Comparison of ENCODE assay signal across 8 cellular contexts in the genomic region with DNA sequence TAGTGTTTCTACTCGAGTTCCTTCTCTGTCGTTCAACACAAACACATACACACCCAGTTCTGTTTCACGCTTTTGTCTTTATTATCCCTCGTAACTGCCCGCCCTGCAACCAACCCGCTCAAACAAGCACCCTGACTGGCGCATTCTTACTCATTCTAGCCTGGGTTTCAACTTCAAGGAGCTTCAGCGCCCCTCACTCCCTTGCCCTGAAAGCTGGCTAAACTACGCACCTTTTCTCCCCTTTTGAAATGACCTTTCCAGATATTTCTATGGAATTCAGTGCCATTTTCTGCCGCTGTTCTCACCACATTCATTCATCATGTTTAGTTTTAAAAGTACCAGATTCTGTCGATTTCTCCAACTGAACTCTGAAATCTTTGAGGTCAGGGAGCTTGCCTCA. TPM values are rescaled to one million over a fixed set of nuclear protein-coding genes. Genes with fewer than 3 reads are reported as not detected.
DNase-seq lines count a peak whose midpoint lies in the region; ATAC-seq and TF ChIP-seq lines count a peak whose summit lies in the region.

No MANE protein-coding gene starts in this region.

- no peak for TF ChIP-seq CTCF in MCF 10A (IDR thresholded peaks at IDR 0.05; ENCODE audit: unreplicated experiment)

- peak overlapping the region; percentile 93 for H3K27ac ChIP-seq in stomach smooth muscle (ENCODE audit: low read length)

- H3K4me3 ChIP-seq in stomach smooth muscle (ENCODE audit: low read length in 2 of 2), result peak overlapping the region; percentile 89 to 95

- H3K4me1 Mint-ChIP-seq in IgD-negative memory B cell (peaks cover 8 to 32% (median 30%) of the 10 kb centered on the region in 3 donors), MCF 10A (ENCODE audit: insufficient read depth, unreplicated experiment) (peaks cover 23% of the 10 kb centered on the region)

- H3K27ac Mint-ChIP-seq in IgD-negative memory B cell, result peak overlapping the region; percentile 93 to 98 (median 95)
- H3K27ac Mint-ChIP-seq in MCF 10A (ENCODE audit: low read depth, unreplicated experiment), result peak overlapping the region; percentile 86

- H3K9me3 Mint-ChIP-seq in IgD-negative memory B cell (no peaks in the 10 kb centered on the region), MCF 10A (ENCODE audit: unreplicated experiment) (no peaks in the 10 kb centered on the region)

- H3K27me3 ChIP-seq in stomach smooth muscle (ENCODE audit: control insufficient read depth in 1 of 2, insufficient read depth in 2 of 2, low read length in 2 of 2), result no peaks in the 10 kb centered on the region

- CTCF ChIA-PET in MCF 10A (lab: Yijun Ruan, JAX), result interaction anchor here (0.6 to 3.8 kb wide), 10 partner anchors 10 to 1905 kb away, joined by 3 to 26 read pairs (median 5); no protein-coding TSS in a partner anchor

- H3K4me3 Mint-ChIP-seq in IgD-negative memory B cell (peak overlapping the region; percentile 94 to 99 (median 98)), MCF 10A (ENCODE audit: unreplicated experiment) (peak overlapping the region; percentile 81)

- no peaks in the 10 kb centered on the region for H3K36me3 ChIP-seq in stomach smooth muscle (ENCODE audit: control insufficient read depth in 2 of 2, insufficient read depth in 2 of 2, low read length in 2 of 2)

- POLR2A ChIA-PET in MCF 10A (lab: Yijun Ruan, JAX), result interaction anchor here (0.5 to 3.2 kb wide), 10 partner anchors 8 to 1048 kb away, joined by 3 to 18 read pairs (median 4); a partner anchor contains a TSS

- no peaks in the 10 kb centered on the region for H3K9me3 ChIP-seq in stomach smooth muscle (ENCODE audit: control insufficient read depth in 2 of 2, low read length in 2 of 2)

- intact Hi-C loops in MCF 10A (cut with micrococcal nuclease), result no loop called here

- DNase-seq in AG20443 (ENCODE audit: low spot score), result peak; percentile 35
- DNase-seq in MCF 10A (ENCODE audit: unreplicated experiment), result no peak
- peak; percentile 31 for DNase-seq in kidney tubule cell (ENCODE audit: low spot score)
- DNase-seq in activated CD4-positive, CD25-positive, alpha-beta regulatory T cell (lab: John Stamatoyannopoulos, UW), result no peak

- H3K27me3 Mint-ChIP-seq in IgD-negative memory B cell (no peaks in the 10 kb centered on the region), MCF 10A (ENCODE audit: insufficient read depth, unreplicated experiment) (no peaks in the 10 kb centered on the region)

- ATAC-seq in HG02973 (IDR thresholded peaks at IDR 0.05; ENCODE audit: unreplicated experiment) (no peak), HG03442 (IDR thresholded peaks at IDR 0.05; ENCODE audit: unreplicated experiment) (no peak)

- BruUV-seq in MCF 10A (replicated peaks; lab: Mats Ljungman, UMichigan), result no TSS peak

- H3K4me1 ChIP-seq in stomach smooth muscle (ENCODE audit: control insufficient read depth, insufficient read depth, low read length), result peaks cover 21% of the 10 kb centered on the region

- H3K36me3 Mint-ChIP-seq in IgD-negative memory B cell (peaks cover 2% of the 10 kb centered on the region), MCF 10A (ENCODE audit: insufficient read depth, unreplicated experiment) (peaks cover 12% of the 10 kb centered on the region)

- peak overlapping the region; percentile 88 to 92 for H3K9ac ChIP-seq in stomach smooth muscle (ENCODE audit: low read length in 2 of 2)

RNA-seq across cellular contexts. Expression of a gene that starts 0.7 kb away (rescaled TPM):
- polyA plus RNA-seq in IgD-negative memory B cell, result 66.6 TPM
- total RNA-seq in MCF 10A (2022), result 28.9 and 34.7 TPM in 2 replicates

Comparison
In these comparisons a context has a peak if more than half of its experiments do, and no peak if none do; other contexts are left out.
1. DNase-seq: peak in AG20443 (single experiment) and kidney tubule cell (single experiment); none in MCF 10A (single experiment) and activated CD4-positive, CD25-positive, alpha-beta regulatory T cell (0 of 4).